ENCODE assay signal across 8 cellular contexts in the genomic region with DNA sequence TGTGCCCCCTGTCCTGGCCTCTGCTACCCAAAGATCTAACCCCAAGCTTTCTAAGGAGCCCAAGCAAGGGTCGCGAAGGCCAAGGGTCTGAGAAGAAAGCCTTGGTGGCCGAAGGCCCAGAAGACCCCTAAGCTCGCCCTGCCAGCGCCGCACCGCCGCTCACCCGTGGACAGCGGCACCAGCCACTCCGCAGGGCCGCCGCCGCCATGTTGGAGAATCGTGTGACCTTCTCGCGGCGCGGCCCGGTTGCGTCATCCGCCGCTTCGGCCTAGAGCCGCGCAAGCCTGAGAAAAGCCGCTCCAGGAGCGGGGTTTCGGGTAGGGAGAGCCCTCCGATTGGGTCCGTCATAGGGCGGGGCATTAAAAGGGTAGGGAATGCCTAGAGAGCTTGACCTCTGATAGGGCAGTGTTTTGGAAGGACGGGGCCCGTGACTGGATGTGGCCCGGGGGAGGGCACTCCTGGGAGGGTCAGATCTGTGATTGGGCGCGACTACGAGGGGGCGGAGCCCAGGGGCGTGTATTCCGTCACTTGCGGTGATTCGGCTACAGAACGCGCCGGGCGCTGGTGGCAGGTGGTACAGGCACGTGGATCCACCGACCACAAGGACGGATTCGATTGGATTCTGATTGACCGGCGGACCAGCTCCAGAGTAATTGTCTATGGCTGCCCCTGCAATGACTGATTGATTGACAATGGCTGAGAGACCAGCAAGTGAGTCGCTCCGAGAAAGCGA. TPM values are rescaled to one million over a fixed set of nuclear protein-coding genes. Genes with fewer than 3 reads are reported as not detected.
DNase-seq lines count a peak whose midpoint lies in the region; ATAC-seq and TF ChIP-seq lines count a peak whose summit lies in the region.

TSS of gene TIMM44 (minus strand) at position 223 of the 733 bp plus-strand sequence. CDS start at position 208, 15 bp downstream.

- peaks cover 22% of the 10 kb centered on the region for H3K4me1 Mint-ChIP-seq in activated T-helper 17 cell treated with anti-CD3 and anti-CD28 coated beads, Interleukin-2, amount 50 U/mL, for 72 hours
- peaks cover 10 to 44% (median 28%) of the 10 kb centered on the region in 7 donors for H3K4me1 Mint-ChIP-seq in naive thymus-derived CD4-positive, alpha-beta T cell
- peaks cover 17 to 50% of the 10 kb centered on the region in 2 donors for H3K4me1 Mint-ChIP-seq in stimulated activated naive B cell treated with anti-CD40 and anti-IgM and Interleukin-4, amounts not matched to agents 10 μg/mL and 1 μg/mL and 100 μg/mL, for 72 hours

- POLR2A ChIA-PET in RWPE1 (lab: Yijun Ruan, JAX; ENCODE audit: low non-redundant PET), result interaction anchor here (0.6 to 1.1 kb wide), 5 partner anchors 9 to 220 kb away, joined by 3 to 9 read pairs (median 6); partner anchors contain the start of genes ELAVL1 and MAP2K7
- POLR2A ChIA-PET in naive thymus-derived CD4-positive, alpha-beta T cell (lab: Charles Lee), result interaction anchor here (0.6 to 3.3 kb wide), 12 partner anchors 15 to 449 kb away, joined by 3 to 38 read pairs (median 4); partner anchors contain the start of genes ELAVL1, MAP2K7, NDUFA7 and PET100

- H4K20me1 ChIP-seq in fibroblast of lung (ENCODE audit: control insufficient read depth, extremely low read depth, insufficient read depth, low read length), result no peaks in the 10 kb centered on the region

- H3K4me3 Mint-ChIP-seq in activated T-helper 17 cell treated with anti-CD3 and anti-CD28 coated beads, Interleukin-2, amount 50 U/mL, for 72 hours, result peak within 1 kb of the TSS; percentile 98
- peak within 1 kb of the TSS; percentile 83 to 99 (median 94) for H3K4me3 Mint-ChIP-seq in naive thymus-derived CD4-positive, alpha-beta T cell
- peak within 1 kb of the TSS; percentile 91 to 92 for H3K4me3 Mint-ChIP-seq in stimulated activated naive B cell treated with anti-CD40 and anti-IgM and Interleukin-4, amounts not matched to agents 10 μg/mL and 1 μg/mL and 100 μg/mL, for 72 hours

- no peaks in the 10 kb centered on the region for H3K27me3 Mint-ChIP-seq in activated T-helper 17 cell treated with anti-CD3 and anti-CD28 coated beads, Interleukin-2, amount 50 U/mL, for 72 hours
- no peaks in the 10 kb centered on the region for H3K27me3 Mint-ChIP-seq in naive thymus-derived CD4-positive, alpha-beta T cell
- H3K27me3 Mint-ChIP-seq in stimulated activated naive B cell treated with anti-CD40 and anti-IgM and Interleukin-4, amounts not matched to agents 10 μg/mL and 1 μg/mL and 100 μg/mL, for 72 hours, result no peaks in the 10 kb centered on the region

- intact Hi-C loops in naive thymus-derived CD4-positive, alpha-beta T cell (cut with micrococcal nuclease), result loop anchor here (1.0 to 5.0 kb wide), 16 partner anchors 14 to 447 kb away; partner anchors contain the start of genes MAP2K7 (in 2 of the 2), NDUFA7 (in 2 of the 2), RPS28 (in 2 of the 2) and SNAPC2 (in 2 of the 2)

- peak; percentile 99 for ATAC-seq in activated T-helper 17 cell treated with anti-CD3 and anti-CD28 coated beads, Interleukin-2, amount 50 U/mL, for 72 hours (replicated peaks)
- ATAC-seq in naive thymus-derived CD4-positive, alpha-beta T cell, result peak; percentile 98
- ATAC-seq in stimulated activated naive B cell treated with anti-CD40 and anti-IgM and Interleukin-4, amounts not matched to agents 10 μg/mL and 1 μg/mL and 100 μg/mL, for 72 hours (replicated peaks), result peak; percentile 97

- no peaks in the 10 kb centered on the region for H3K9me3 ChIP-seq in fibroblast of lung (ENCODE audit: control insufficient read depth, insufficient read depth, low read depth, low read length)
- H3K9me3 ChIP-seq in naive thymus-derived CD4-positive, alpha-beta T cell (ENCODE audit: control insufficient read depth in 2 of 3, low read length in 3 of 3), result no peaks in the 10 kb centered on the region

- H3K9ac ChIP-seq in fibroblast of lung (ENCODE audit: insufficient read depth, low read length), result peak within 1 kb of the TSS; percentile 84

- CTCF ChIA-PET in RWPE1 (lab: Yijun Ruan, JAX), result interaction anchor here (0.6 to 2.4 kb wide), 13 partner anchors 14 to 887 kb away, joined by 3 to 21 read pairs (median 4); no protein-coding TSS in a partner anchor
- CTCF ChIA-PET in naive thymus-derived CD4-positive, alpha-beta T cell (lab: Charles Lee), result interaction anchor here (0.6 to 3.7 kb wide), 13 partner anchors 10 to 375 kb away, joined by 3 to 22 read pairs (median 5); partner anchors contain the start of gene SNAPC2

- H3K27ac ChIP-seq in RWPE1 (peak within 1 kb of the TSS; percentile 86), fibroblast of lung (ENCODE audit: insufficient read depth, low read length) (peak within 1 kb of the TSS; percentile 88)
- peak within 1 kb of the TSS; percentile 96 for H3K27ac ChIP-seq in naive thymus-derived CD4-positive, alpha-beta T cell (ENCODE audit: low read depth, low read length)

- H3K36me3 Mint-ChIP-seq in activated T-helper 17 cell treated with anti-CD3 and anti-CD28 coated beads, Interleukin-2, amount 50 U/mL, for 72 hours (ENCODE audit: low read depth), result peaks cover 40% of the 10 kb centered on the region
- peaks cover 5 to 14% (median 7%) of the 10 kb centered on the region in 5 donors for H3K36me3 Mint-ChIP-seq in naive thymus-derived CD4-positive, alpha-beta T cell
- peaks cover 12 to 15% of the 10 kb centered on the region in 2 donors for H3K36me3 Mint-ChIP-seq in stimulated activated naive B cell treated with anti-CD40 and anti-IgM and Interleukin-4, amounts not matched to agents 10 μg/mL and 1 μg/mL and 100 μg/mL, for 72 hours

- H3K4me1 ChIP-seq in fibroblast of lung (ENCODE audit: control insufficient read depth, extremely low read depth, insufficient read depth, low read length), result no peaks in the 10 kb centered on the region
- H3K4me1 ChIP-seq in naive thymus-derived CD4-positive, alpha-beta T cell (ENCODE audit: control insufficient read depth in 2 of 2, insufficient read depth in 2 of 2, low read length in 2 of 2), result peaks cover 7 to 9% of the 10 kb centered on the region in 2 donors

- H3K36me3 ChIP-seq in fibroblast of lung (ENCODE audit: control insufficient read depth, insufficient read depth, low read length), result peaks cover 6% of the 10 kb centered on the region
- H3K36me3 ChIP-seq in naive thymus-derived CD4-positive, alpha-beta T cell (ENCODE audit: control insufficient read depth in 2 of 3, insufficient read depth in 3 of 3, low read length in 3 of 3), result peaks cover 0 to 25% (median 0%) of the 10 kb centered on the region in 3 experiments

- H3K79me2 ChIP-seq in fibroblast of lung (ENCODE audit: control insufficient read depth, insufficient read depth, low read length), result peaks cover 13% of the 10 kb centered on the region

- H3K27me3 ChIP-seq in fibroblast of lung (ENCODE audit: control insufficient read depth, insufficient read depth, low read length), result no peaks in the 10 kb centered on the region
- H3K27me3 ChIP-seq in naive thymus-derived CD4-positive, alpha-beta T cell (ENCODE audit: control insufficient read depth in 2 of 2, insufficient read depth in 2 of 2, low read length in 2 of 2), result no peaks in the 10 kb centered on the region

- H3K4me3 ChIP-seq in LNCaP clone FGC (ENCODE audit: low read depth, low read length), result peak within 1 kb of the TSS; percentile 85
- peak within 1 kb of the TSS; percentile 76 to 97 (median 96) for H3K4me3 ChIP-seq in fibroblast of lung (replicated peaks in 1 of 4; ENCODE audit: control extremely low read depth in 1 of 4, insufficient read depth in 1 of 4, low read depth in 3 of 4, low read length in 4 of 4)
- H3K4me3 ChIP-seq in naive thymus-derived CD4-positive, alpha-beta T cell (ENCODE audit: low read length), result peak within 1 kb of the TSS; percentile 92

- peak within 1 kb of the TSS; percentile 78 for H2AFZ ChIP-seq in fibroblast of lung (ENCODE audit: low read length)

- peak within 1 kb of the TSS; percentile 94 for H3K27ac Mint-ChIP-seq in activated T-helper 17 cell treated with anti-CD3 and anti-CD28 coated beads, Interleukin-2, amount 50 U/mL, for 72 hours
- peak within 1 kb of the TSS; percentile 78 to 98 (median 96) for H3K27ac Mint-ChIP-seq in naive thymus-derived CD4-positive, alpha-beta T cell
- peak within 1 kb of the TSS; percentile 99 for H3K27ac Mint-ChIP-seq in stimulated activated naive B cell treated with anti-CD40 and anti-IgM and Interleukin-4, amounts not matched to agents 10 μg/mL and 1 μg/mL and 100 μg/mL, for 72 hours

- peak within 1 kb of the TSS; percentile 95 for H3K4me2 ChIP-seq in fibroblast of lung (ENCODE audit: extremely low read depth, insufficient read depth, low read length)

- no peaks in the 10 kb centered on the region for H3K9me3 Mint-ChIP-seq in activated T-helper 17 cell treated with anti-CD3 and anti-CD28 coated beads, Interleukin-2, amount 50 U/mL, for 72 hours
- peaks cover 0 to 6% (median 0%) of the 10 kb centered on the region in 11 donors for H3K9me3 Mint-ChIP-seq in naive thymus-derived CD4-positive, alpha-beta T cell
- H3K9me3 Mint-ChIP-seq in stimulated activated naive B cell treated with anti-CD40 and anti-IgM and Interleukin-4, amounts not matched to agents 10 μg/mL and 1 μg/mL and 100 μg/mL, for 72 hours, result no peaks in the 10 kb centered on the region

- TF ChIP-seq CTCF in LNCaP clone FGC (IDR thresholded peaks at IDR 0.05; ENCODE audit: control insufficient read depth, extremely low read depth, insufficient read depth) (no peak), RWPE1 (conservative IDR thresholded peaks at IDR 0.05; ENCODE audit: low read depth) (no peak), fibroblast of lung (conservative IDR thresholded peaks at IDR 0.05 in 1 of 2, IDR thresholded peaks at IDR 0.05 in 1 of 2; ENCODE audit: low read depth in 1 of 2, low read length in 2 of 2) (no peak)

- peak; percentile 99 for DNase-seq in Daoy (ENCODE audit: low read depth)
- DNase-seq in GOT3 (lab: John Stamatoyannopoulos, UW), result peak; percentile 97
- DNase-seq in LNCaP clone FGC (ENCODE audit: low read depth), result peak; percentile 99
- DNase-seq in RWPE1 (ENCODE audit: low spot score), result peak; percentile 99
- DNase-seq in fibroblast of lung (ENCODE audit: low read depth in 2 of 2), result peak; percentile 99
- DNase-seq in naive thymus-derived CD4-positive, alpha-beta T cell, result peak; percentile 91 to 99 (median 98)
- DNase-seq in stimulated activated naive B cell treated with anti-CD40 and anti-IgM and Interleukin-4, amounts not matched to agents 10 μg/mL and 1 μg/mL and 100 μg/mL, for 72 hours, result peak; percentile 99

RNA-seq across cellular contexts. Expression of gene TIMM44, which starts in this region (rescaled TPM):
- 74.5 and 105 TPM in 2 replicates for total RNA-seq in Daoy (2014; rRNA removed; shearing (Covaris generic))
- 10 to 100 TPM; 49.8 to 81.5 TPM for total RNA-seq in activated T-helper 17 cell treated with anti-CD3 and anti-CD28 coated beads, Interleukin-2, amount 50 U/mL, for 72 hours
- 53.9 and 56.1 TPM in 2 replicates for total RNA-seq in fibroblast of lung
- polyA plus RNA-seq in fibroblast of lung, result 29.5 and 32.3 TPM in 2 replicates
- 36.8 and 41.2 TPM in 2 replicates for polyA plus RNA-seq in fibroblast of lung (2012)
- polyA minus RNA-seq in fibroblast of lung (ENCODE audit: low replicate concordance), result 9.6 and 21.4 TPM in 2 replicates
- total RNA-seq in naive thymus-derived CD4-positive, alpha-beta T cell, result 10 to 100 TPM; 65.3 to 97.6 (median 73.8) TPM
- polyA plus RNA-seq in naive thymus-derived CD4-positive, alpha-beta T cell, result 10 to 100 TPM; 16.7 to 22.8 TPM

Comparison
In these comparisons a context has a peak if more than half of its experiments do, and no peak if none do; other contexts are left out.
1. Peak in every context shown above with its lines: DNase-seq, ATAC-seq, H3K4me3 ChIP-seq and H3K27ac ChIP-seq.